ENCODE assay signal across 21 cellular contexts in the genomic region with DNA sequence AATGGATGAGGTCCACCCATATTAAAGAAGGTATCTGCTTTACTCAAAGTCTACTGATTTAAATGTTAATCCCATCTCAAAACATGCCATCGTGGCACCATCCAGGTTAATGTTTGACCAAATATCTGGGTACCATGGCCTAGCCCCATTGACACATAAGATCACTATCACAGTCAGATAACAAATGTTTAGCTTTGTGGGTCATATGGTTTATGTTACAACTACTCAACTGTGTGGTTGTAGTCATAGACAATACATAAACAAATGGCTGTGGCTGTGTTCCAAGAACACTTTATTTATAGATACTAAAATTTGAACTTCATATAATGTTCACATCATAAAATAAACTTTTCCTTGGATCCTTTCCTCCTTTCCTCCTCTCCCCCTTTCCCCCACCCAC. TPM values are rescaled to one million over a fixed set of nuclear protein-coding genes. Genes with fewer than 3 reads are reported as not detected.
DNase-seq lines count a peak whose midpoint lies in the region; ATAC-seq, FAIRE-seq and TF ChIP-seq lines count a peak whose summit lies in the region.
"Had no signal": no experiment of that assay in that cellular context is flagged by ENCODE, and none has a peak within 500 bp of the region (broad histone marks: within the 10 kb centered on the region; RNA-seq: fewer than 3 reads in every experiment).

No MANE protein-coding gene starts in this region.

- TF ChIP-seq POLR2A in GM12891 (IDR thresholded peaks at IDR 0.05; ENCODE audit: low read depth, low read length) = no peak

- H3K27ac ChIP-seq in SK-N-SH (ENCODE audit: low read depth in 2 of 2, low read length in 1 of 2) (peak overlapping the region in 1 of 2 experiments; percentile 15; a peak in 1 of 4 replicates), PC-3 (ENCODE audit: low read length) (no peak overlapping the region), thoracic aorta (peak overlapping the region; percentile 28 to 62), GM23248 (no peak overlapping the region)

- no peaks in the 10 kb centered on the region for H3K79me2 ChIP-seq in SK-N-SH (ENCODE audit: insufficient read depth)
- H3K79me2 ChIP-seq in PC-3 (ENCODE audit: low read length) = no peaks in the 10 kb centered on the region
- H3K79me2 ChIP-seq in GM23248 (ENCODE audit: insufficient read depth) = no peaks in the 10 kb centered on the region

- in situ Hi-C loops in GM23248 (cut with MboI) = no loop called here

- H4K20me1 ChIP-seq in SK-N-SH (ENCODE audit: insufficient read depth) (no peaks in the 10 kb centered on the region), PC-3 (ENCODE audit: low read length) (no peaks in the 10 kb centered on the region), GM23248 (ENCODE audit: insufficient read depth) (no peaks in the 10 kb centered on the region)

- no peak for FAIRE-seq in GM12891 (lab: Jason Lieb, UNC)
- FAIRE-seq: D721Med had no signal

- intact Hi-C loops in PC-3 (cut with micrococcal nuclease) = no loop called here

- CTCF ChIA-PET in SK-N-SH (lab: Yijun Ruan, JAX) = interaction anchor here (0.9 kb wide), 1 partner anchor 14 kb away, joined by 4 read pairs; no protein-coding TSS in a partner anchor
- CTCF ChIA-PET in PC-3 (lab: Charles Lee) = no interaction called here

- no peak for TF ChIP-seq CTCF in SK-N-SH (IDR thresholded peaks at IDR 0.05)
- no peak for TF ChIP-seq CTCF in PC-3 (conservative IDR thresholded peaks at IDR 0.05; ENCODE audit: low read depth, low read length)
- no peak for TF ChIP-seq CTCF in fibroblast of villous mesenchyme (IDR thresholded peaks at IDR 0.05; ENCODE audit: insufficient read depth, low read depth, low read length)
- TF ChIP-seq CTCF in thoracic aorta (IDR thresholded peaks at IDR 0.05) = no peak

- DNase-seq in SK-N-SH (no peak), PC-3 (peak; percentile 46), fibroblast of villous mesenchyme (ENCODE audit: low read depth) (peak; percentile 3), thoracic aorta (ENCODE audit: low spot score) (no peak), GM12891 (ENCODE audit: insufficient read length, low spot score) (no peak), NCI-H1092 treated with DMSO at 0.1 percent for 48 hours (lab: John Stamatoyannopoulos, UW) (no peak), GM23248 (no peak)
- DNase-seq: CD8-positive, alpha-beta memory T cell; DMS53; H7; KBM-7; NCI-H1105; NCI-H146; NCI-H2081; NCI-H2171; NCI-H345; NCI-H524 treated with DMSO at 0.1 percent for 48 hours; SHP77 had no signal

- H2AFZ ChIP-seq in SK-N-SH (ENCODE audit: low read depth) (no peak overlapping the region), PC-3 (ENCODE audit: low read length) (no peak overlapping the region), GM23248 (no peak overlapping the region)

- 5% methylated on average over 1 of the region's 1 CpG for WGBS in SK-N-SH (ENCODE audit: low lambda C conversion rate)
- 0 to 5% methylated on average over 1 of the region's 1 CpG for WGBS in GM23248 (ENCODE audit: low coverage in 1 of 2, low lambda C conversion rate in 2 of 2, missing lambda C conversion rate in 2 of 2), 2 experiments

- H3F3A ChIP-seq in SK-N-SH (replicated peaks; ENCODE audit: insufficient read depth) (peaks cover 5% of the 10 kb centered on the region), PC-3 (ENCODE audit: low read length, unreplicated experiment) (no peaks in the 10 kb centered on the region), GM23248 (ENCODE audit: insufficient read depth) (no peaks in the 10 kb centered on the region)

- TF ChIP-seq RAD21 in SK-N-SH (IDR thresholded peaks at IDR 0.05; ENCODE audit: low read length) = no peak

- TF ChIP-seq EP300 in SK-N-SH (IDR thresholded peaks at IDR 0.05; ENCODE audit: borderline replicate concordance in 1 of 2, low read depth in 1 of 2, low read length in 1 of 2) = no peak

- H3K4me1 ChIP-seq in SK-N-SH (ENCODE audit: control insufficient read depth in 1 of 2, insufficient read depth in 2 of 2, low read depth in 1 of 2, low read length in 1 of 2) = no peaks in the 10 kb centered on the region
- H3K4me1 ChIP-seq in PC-3 (ENCODE audit: insufficient read depth, low read length) = no peaks in the 10 kb centered on the region
- peaks cover 0 to 27% of the 10 kb centered on the region in 2 donors for H3K4me1 ChIP-seq in thoracic aorta (ENCODE audit: control insufficient read depth in 1 of 2, low read depth in 2 of 2)
- no peaks in the 10 kb centered on the region for H3K4me1 ChIP-seq in GM23248 (ENCODE audit: insufficient read depth)

- BruUV-seq in PC-3 (replicated peaks; lab: Mats Ljungman, UMichigan) = no TSS peak

- H3K36me3 ChIP-seq in SK-N-SH (replicated peaks in 1 of 2; ENCODE audit: control insufficient read depth in 1 of 2, insufficient read depth in 2 of 2, low read length in 1 of 2) = peaks cover 0 to 3% of the 10 kb centered on the region in 2 experiments
- H3K36me3 ChIP-seq in PC-3 (ENCODE audit: low read depth, low read length) = no peaks in the 10 kb centered on the region
- no peaks in the 10 kb centered on the region for H3K36me3 ChIP-seq in thoracic aorta
- H3K36me3 ChIP-seq in GM23248 (ENCODE audit: low read depth) = no peaks in the 10 kb centered on the region

- no peaks in the 10 kb centered on the region for H3K9me2 ChIP-seq in SK-N-SH
- H3K9me2 ChIP-seq in PC-3 (replicated peaks; ENCODE audit: low read length) = no peaks in the 10 kb centered on the region
- no peaks in the 10 kb centered on the region for H3K9me2 ChIP-seq in GM23248 (ENCODE audit: insufficient read depth)

- ATAC-seq in SK-N-SH treated with all-trans-retinoic acid at 6 μM for 48 hours (no peak), PC-3 (no peak), thoracic aorta (ENCODE audit: insufficient number of reproducible peaks, low FRiP score, low read depth) (no peak)

- H3K9ac ChIP-seq in SK-N-SH = no peak overlapping the region
- H3K9ac ChIP-seq in PC-3 (ENCODE audit: low read length) = no peak overlapping the region
- H3K9ac ChIP-seq in GM23248 = no peak overlapping the region

- H3K4me3 ChIP-seq in SK-N-SH (ENCODE audit: low read depth in 2 of 2, low read length in 1 of 2) (no peak overlapping the region), PC-3 (ENCODE audit: low read length) (no peak overlapping the region), fibroblast of villous mesenchyme (ENCODE audit: low read depth, low read length) (no peak overlapping the region), thoracic aorta (no peak overlapping the region), GM23248 (no peak overlapping the region)

- H3K9me3 ChIP-seq in SK-N-SH (no peaks in the 10 kb centered on the region), PC-3 (ENCODE audit: low read length) (no peaks in the 10 kb centered on the region; the same call in 1 of the 2 replicates), thoracic aorta (no peaks in the 10 kb centered on the region), GM23248 (ENCODE audit: low read depth) (no peaks in the 10 kb centered on the region)

- H3K4me2 ChIP-seq in SK-N-SH (no peak overlapping the region), PC-3 (ENCODE audit: low read length) (no peak overlapping the region), GM23248 (ENCODE audit: unreplicated experiment) (no peak overlapping the region)

- POLR2A ChIA-PET in SK-N-SH (lab: Yijun Ruan, JAX) = no interaction called here
- POLR2A ChIA-PET in PC-3 (lab: Charles Lee; ENCODE audit: unreplicated experiment) = no interaction called here

- H3K27me3 ChIP-seq in SK-N-SH (ENCODE audit: insufficient read depth) (no peaks in the 10 kb centered on the region), PC-3 (ENCODE audit: low read length) (no peaks in the 10 kb centered on the region), thoracic aorta (replicated peaks; ENCODE audit: insufficient read depth) (no peaks in the 10 kb centered on the region), GM23248 (replicated peaks; ENCODE audit: insufficient read depth) (no peaks in the 10 kb centered on the region)

TF ChIP-seq in SK-N-SH, 30 proteins besides CTCF, POLR2A, EP300 and RAD21:
- TF ChIP-seq TAF1 (IDR thresholded peaks at IDR 0.05; ENCODE audit: borderline replicate concordance, low read depth, low read length) (no peak), TCF12 (IDR thresholded peaks at IDR 0.05) (0 out of 2 replicates have a peak, but pooled peaks have one; percentile 9)

TF ChIP-seq in SK-N-SH treated with all-trans-retinoic acid at 6 μM for 48 hours, 23 proteins besides CTCF, POLR2A, EP300 and RAD21 (continues in another document):
- TF ChIP-seq ZFP30 (CRISPR knock-in tag; IDR thresholded peaks at IDR 0.05) (no peak), ZNF70 (CRISPR knock-in tag; IDR thresholded peaks at IDR 0.05) (no peak), ZNF565 (CRISPR knock-in tag; conservative IDR thresholded peaks at IDR 0.05; ENCODE audit: low read depth) (no peak), OSR1 (CRISPR knock-in tag; IDR thresholded peaks at IDR 0.05) (no peak), BACH2 (CRISPR knock-in tag; IDR thresholded peaks at IDR 0.05; ENCODE audit: borderline replicate concordance) (no peak), PPARA (CRISPR knock-in tag; IDR thresholded peaks at IDR 0.05; ENCODE audit: borderline replicate concordance) (no peak)

TF ChIP-seq in GM12891, 5 proteins besides CTCF, POLR2A, EP300 and RAD21:
- TF ChIP-seq POLR2AphosphoS5 (IDR thresholded peaks at IDR 0.05; ENCODE audit: low read depth, low read length) (no peak), POU2F2 (IDR thresholded peaks at IDR 0.05; ENCODE audit: low read depth, low read length) (no peak), TAF1 (IDR thresholded peaks at IDR 0.05; ENCODE audit: low read depth, low read length) (no peak), PAX5 (IDR thresholded peaks at IDR 0.05; ENCODE audit: insufficient read depth, low read length, severe bottlenecking) (no peak), SPI1 (IDR thresholded peaks at IDR 0.05; ENCODE audit: low read depth, low read length) (no peak)

RNA-seq across cellular contexts. Expression of a gene that starts 9.8 kb away (rescaled TPM):
- 142 and 147 TPM in 2 replicates for polyA plus RNA-seq in SK-N-SH (2012; rRNA removed)
- polyA plus RNA-seq in SK-N-SH (2012; cell fraction: cytosol; rRNA removed) = 165 and 179 TPM in 2 replicates
- polyA plus RNA-seq in SK-N-SH (2012; cell fraction: nucleus; rRNA removed) = 131 and 136 TPM in 2 replicates
- total RNA-seq in PC-3 (2014; rRNA removed) = 131 and 139 TPM in 2 replicates
- total RNA-seq in fibroblast of villous mesenchyme = 92.1 and 109 TPM in 2 replicates
- 100 to 1,000 TPM; 192 to 232 TPM for total RNA-seq in thoracic aorta
- polyA plus RNA-seq in GM12891 (2012; ENCODE audit: low read depth, missing spikeins) = 51.2 TPM
- 90.3 and 101 TPM in 2 replicates for total RNA-seq in GM23248 (2014; rRNA removed; shearing (Covaris generic))
- 103 and 108 TPM in 2 replicates for polyA plus RNA-seq in GM23248 (2016; fragmentation: Nextera tagmentation; extraction: Ambion mirVana)

RNA-seq across cellular contexts. Expression of a gene that starts 9.8 kb away (rescaled TPM):
- polyA plus RNA-seq in SK-N-SH (2012; rRNA removed) (16.0 and 17.8 TPM in 2 replicates), GM23248 (2016; fragmentation: Nextera tagmentation; extraction: Ambion mirVana) (0.75 and 7.1 TPM in 2 replicates)
- 16.3 and 29.0 TPM in 2 replicates for polyA plus RNA-seq in SK-N-SH (2012; cell fraction: cytosol; rRNA removed)
- 2.1 and 15.0 TPM in 2 replicates for polyA plus RNA-seq in SK-N-SH (2012; cell fraction: nucleus; rRNA removed)
- total RNA-seq in PC-3 (2014; rRNA removed) (6.0 and 13.1 TPM in 2 replicates), fibroblast of villous mesenchyme (11.3 and 12.1 TPM in 2 replicates), thoracic aorta (10 to 100 TPM; 17.7 to 37.3 TPM)
- 10.0 TPM for polyA plus RNA-seq in GM12891 (2012; ENCODE audit: low read depth, missing spikeins)
- 3.9 TPM in 1 of 2 replicates, not detected in the other for total RNA-seq in GM23248 (2014; rRNA removed; shearing (Covaris generic))
- total RNA-seq: A172 had no signal

Comparison
In these comparisons a context has a peak if more than half of its experiments do, and no peak if none do; other contexts are left out.
1. DNase-seq: peak in PC-3 (single experiment) and fibroblast of villous mesenchyme (single experiment); none in SK-N-SH (single experiment), thoracic aorta (single experiment), GM12891 (single experiment), NCI-H1092 treated with DMSO at 0.1 percent for 48 hours (single experiment) and GM23248 (single experiment).
2. H3K27ac ChIP-seq: peak in thoracic aorta (2 of 2); none in PC-3 (single experiment) and GM23248 (single experiment).